8 cellular contexts compared by ENCODE assay signal in the genomic region with DNA sequence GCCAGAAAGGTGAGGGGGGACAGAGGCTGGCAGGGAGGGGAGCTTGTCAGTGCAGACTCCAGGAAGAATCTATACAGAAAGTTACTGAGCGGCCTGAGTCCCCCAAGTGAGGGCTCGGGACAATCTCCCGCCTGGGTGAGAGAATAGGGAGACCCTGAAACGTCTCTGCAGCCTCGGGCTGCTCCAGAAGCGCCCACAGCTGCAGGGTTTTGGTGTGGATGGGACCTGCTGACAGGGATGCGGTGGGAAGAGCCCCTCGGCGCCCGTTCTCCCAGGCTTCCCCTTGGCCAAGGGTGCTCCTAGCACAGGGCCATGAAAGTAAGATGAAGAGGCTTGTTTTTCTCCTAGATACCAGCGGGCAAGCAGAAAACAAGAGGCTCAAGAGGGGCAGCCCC. TPM values are rescaled to one million over a fixed set of nuclear protein-coding genes. Genes with fewer than 3 reads are reported as not detected.
DNase-seq lines count a peak whose midpoint lies in the region; ATAC-seq and TF ChIP-seq lines count a peak whose summit lies in the region.

No MANE protein-coding gene starts in this region.

- H3K79me2 ChIP-seq in GM23338 (replicated peaks; ENCODE audit: insufficient read depth), result peaks cover 29% of the 10 kb centered on the region

- POLR2A ChIA-PET in T-cell (lab: Charles Lee), result interaction anchor here in 1 of 2 donors (0.6 kb wide), 1 partner anchor 441 kb away, joined by 6 read pairs; no protein-coding TSS in a partner anchor

- H3K4me1 ChIP-seq in GM23338 (ENCODE audit: insufficient read depth) (peaks cover 9% of the 10 kb centered on the region), foreskin keratinocyte (peaks cover 3% of the 10 kb centered on the region)

- H3K36me3 ChIP-seq in GM23338 (ENCODE audit: insufficient read depth), result no peaks in the 10 kb centered on the region; the same call in 1 of the 2 replicates

- H3K27ac Mint-ChIP-seq in GM23338, result peak overlapping the region; percentile 89
- H3K27ac Mint-ChIP-seq in T-cell, result peak overlapping the region; percentile 84 to 93

- H3K27ac ChIP-seq in GM23338 (ENCODE audit: low read depth) (peak overlapping the region; percentile 90; the same call in 1 of the 2 replicates), foreskin keratinocyte (peak overlapping the region; percentile 84), skin epidermis (peak overlapping the region; percentile 95 to 100 (median 99))

- H3K36me3 Mint-ChIP-seq in GM23338 (ENCODE audit: low read depth), result peaks cover 18% of the 10 kb centered on the region
- H3K36me3 Mint-ChIP-seq in T-cell, result peaks cover 10% of the 10 kb centered on the region

- H3K27me3 Mint-ChIP-seq in GM23338 (ENCODE audit: insufficient read depth, low read depth, poor library complexity), result peaks cover 5% of the 10 kb centered on the region
- no peaks in the 10 kb centered on the region for H3K27me3 Mint-ChIP-seq in T-cell

- ATAC-seq in GM23338, result peak; percentile 8
- ATAC-seq in T-cell (replicated peaks in 1 of 4), result no peak
- ATAC-seq in foreskin keratinocyte, result peak; percentile 3
- no peak for ATAC-seq in HG02852 (IDR thresholded peaks at IDR 0.05; ENCODE audit: unreplicated experiment)
- ATAC-seq in GM21786 (IDR thresholded peaks at IDR 0.05; ENCODE audit: unreplicated experiment), result no peak

- peak overlapping the region; percentile 69; the same call in 1 of the 2 replicates for H2AFZ ChIP-seq in GM23338

- H3K4me2 ChIP-seq in GM23338, result peak overlapping the region; percentile 98

- no peaks in the 10 kb centered on the region for H3K27me3 ChIP-seq in GM23338 (ENCODE audit: insufficient read depth)
- H3K27me3 ChIP-seq in foreskin keratinocyte, result no peaks in the 10 kb centered on the region

- CTCF ChIA-PET in T-cell (lab: Charles Lee), result interaction anchor here in 1 of 2 donors (0.9 to 1.4 kb wide), 3 partner anchors 116 to 223 kb away, joined by 3 to 6 read pairs (median 3); a partner anchor contains a TSS

- DNase-seq in GM23338 (ENCODE audit: low spot score), result no peak
- DNase-seq in T-cell, result peak in 1 of 34 experiments; percentile 24
- DNase-seq in foreskin keratinocyte, result no peak
- DNase-seq in stimulated activated CD4-positive, alpha-beta T cell treated with anti-CD3 and anti-CD28 coated beads, Interleukin-4, amount 100 ng/mL, for 24 hours, result no peak
- DNase-seq in putamen (ENCODE audit: low spot score), result no peak

- H3F3A ChIP-seq in GM23338 (replicated peaks; ENCODE audit: low read depth), result 0 out of 2 replicates have a peak, but pooled peaks cover 11% of the 10 kb centered on the region

- H3K4me3 Mint-ChIP-seq in GM23338 (peak overlapping the region; percentile 84), T-cell (peak overlapping the region; percentile 81 to 98 (median 89))

- TF ChIP-seq CTCF in GM23338 (conservative IDR thresholded peaks at IDR 0.05; ENCODE audit: low read depth in 2 of 2) (no peak), foreskin keratinocyte (conservative IDR thresholded peaks at IDR 0.05) (no peak)

- H3K4me1 Mint-ChIP-seq in GM23338 (peaks cover 10% of the 10 kb centered on the region), T-cell (peaks cover 43 to 59% (median 53%) of the 10 kb centered on the region in 3 donors)

- H3K9me3 Mint-ChIP-seq in GM23338, result no peaks in the 10 kb centered on the region; the same call in 2 of the 3 replicates
- H3K9me3 Mint-ChIP-seq in T-cell, result no peaks in the 10 kb centered on the region

- H3K9me2 ChIP-seq in GM23338 (ENCODE audit: insufficient read depth), result no peaks in the 10 kb centered on the region

- peaks cover 17% of the 10 kb centered on the region for H4K20me1 ChIP-seq in GM23338 (replicated peaks; ENCODE audit: insufficient read depth)

- H3K4me3 ChIP-seq in GM23338 (peak overlapping the region; percentile 94), skin epidermis (peak overlapping the region; percentile 78 to 95 (median 91))

TF ChIP-seq in GM23338, 12 proteins besides CTCF, POLR2A, EP300 and RAD21 (continues in another document):
- TF ChIP-seq ZNF114 (CRISPR knock-in tag; IDR thresholded peaks at IDR 0.05), result no peak
- TF ChIP-seq, protein P1, sequence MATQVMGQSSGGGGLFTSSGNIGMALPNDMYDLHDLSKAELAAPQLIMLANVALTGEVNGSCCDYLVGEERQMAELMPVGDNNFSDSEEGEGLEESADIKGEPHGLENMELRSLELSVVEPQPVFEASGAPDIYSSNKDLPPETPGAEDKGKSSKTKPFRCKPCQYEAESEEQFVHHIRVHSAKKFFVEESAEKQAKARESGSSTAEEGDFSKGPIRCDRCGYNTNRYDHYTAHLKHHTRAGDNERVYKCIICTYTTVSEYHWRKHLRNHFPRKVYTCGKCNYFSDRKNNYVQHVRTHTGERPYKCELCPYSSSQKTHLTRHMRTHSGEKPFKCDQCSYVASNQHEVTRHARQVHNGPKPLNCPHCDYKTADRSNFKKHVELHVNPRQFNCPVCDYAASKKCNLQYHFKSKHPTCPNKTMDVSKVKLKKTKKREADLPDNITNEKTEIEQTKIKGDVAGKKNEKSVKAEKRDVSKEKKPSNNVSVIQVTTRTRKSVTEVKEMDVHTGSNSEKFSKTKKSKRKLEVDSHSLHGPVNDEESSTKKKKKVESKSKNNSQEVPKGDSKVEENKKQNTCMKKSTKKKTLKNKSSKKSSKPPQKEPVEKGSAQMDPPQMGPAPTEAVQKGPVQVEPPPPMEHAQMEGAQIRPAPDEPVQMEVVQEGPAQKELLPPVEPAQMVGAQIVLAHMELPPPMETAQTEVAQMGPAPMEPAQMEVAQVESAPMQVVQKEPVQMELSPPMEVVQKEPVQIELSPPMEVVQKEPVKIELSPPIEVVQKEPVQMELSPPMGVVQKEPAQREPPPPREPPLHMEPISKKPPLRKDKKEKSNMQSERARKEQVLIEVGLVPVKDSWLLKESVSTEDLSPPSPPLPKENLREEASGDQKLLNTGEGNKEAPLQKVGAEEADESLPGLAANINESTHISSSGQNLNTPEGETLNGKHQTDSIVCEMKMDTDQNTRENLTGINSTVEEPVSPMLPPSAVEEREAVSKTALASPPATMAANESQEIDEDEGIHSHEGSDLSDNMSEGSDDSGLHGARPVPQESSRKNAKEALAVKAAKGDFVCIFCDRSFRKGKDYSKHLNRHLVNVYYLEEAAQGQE (IDR thresholded peaks at IDR 0.05; ENCODE audit: unreplicated experiment), result no peak
- TF ChIP-seq CREB1 (CRISPR knock-in tag; IDR thresholded peaks at IDR 0.05; ENCODE audit: low read depth), result no peak

RNA-seq across cellular contexts. Expression of a gene that starts 0.7 kb away (rescaled TPM):
- total RNA-seq in GM23338 (2014; rRNA removed; shearing (Covaris generic)), result 44.7 and 55.1 TPM in 2 replicates
- polyA plus RNA-seq in GM23338 (2016; fragmentation: Nextera tagmentation; extraction: Ambion mirVana), result 27.7 and 27.8 TPM in 2 replicates
- 10 to 100 TPM; 27.2 to 42.9 (median 34.1) TPM for total RNA-seq in T-cell
- 20.2 and 21.4 TPM in 2 replicates for total RNA-seq in foreskin keratinocyte
- polyA plus RNA-seq in foreskin keratinocyte, result 24.3 and 26.4 TPM in 2 replicates

RNA-seq across cellular contexts. Expression of a gene that starts 14.4 kb away (rescaled TPM):
- total RNA-seq in GM23338 (2014; rRNA removed; shearing (Covaris generic)), result 56.7 and 63.5 TPM in 2 replicates
- polyA plus RNA-seq in GM23338 (2016; fragmentation: Nextera tagmentation; extraction: Ambion mirVana) (9.8 and 11.1 TPM in 2 replicates), foreskin keratinocyte (10.7 and 11.5 TPM in 2 replicates)
- total RNA-seq in T-cell (10 to 100 TPM in 1 of 5 donors, 1 to 10 TPM in 4; 1.5 to 12.9 (median 6.7) TPM), foreskin keratinocyte (10.6 and 11.1 TPM in 2 replicates)

Comparison
In these comparisons a context has a peak if more than half of its experiments do, and no peak if none do; other contexts are left out.
1. ATAC-seq: peak in GM23338 (single experiment) and foreskin keratinocyte (single experiment); none in T-cell (0 of 4), HG02852 (single experiment) and GM21786 (single experiment).
2. Peak in every context shown above with its lines, with median percentiles within 50 percentile points of each other: H3K27ac ChIP-seq.